ENCODE assay signal across 16 cellular contexts in the genomic region with DNA sequence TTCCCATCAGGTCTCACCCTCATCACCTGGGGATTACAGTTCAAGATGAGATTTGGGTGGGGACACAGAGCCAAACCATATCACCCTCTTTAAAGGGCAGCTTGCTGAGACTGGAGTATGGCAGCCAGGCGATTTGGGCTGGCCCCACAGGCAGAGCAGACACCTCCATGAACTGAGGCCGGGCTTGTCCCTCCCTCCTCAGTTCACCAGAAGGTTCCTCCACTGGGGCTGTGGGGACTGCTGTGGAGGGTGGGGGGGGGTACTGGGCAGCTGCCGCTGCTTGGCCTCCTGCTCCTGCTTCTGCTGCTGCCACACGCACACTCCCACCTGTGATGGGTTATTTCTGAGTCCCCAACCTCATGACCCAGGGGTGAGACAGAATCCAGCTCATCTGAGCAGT. TPM values are rescaled to one million over a fixed set of nuclear protein-coding genes. Genes with fewer than 3 reads are reported as not detected.
DNase-seq lines count a peak whose midpoint lies in the region; ATAC-seq and TF ChIP-seq lines count a peak whose summit lies in the region.
"Had no signal": no experiment of that assay in that cellular context is flagged by ENCODE, and none has a peak within 500 bp of the region (broad histone marks: within the 10 kb centered on the region; RNA-seq: fewer than 3 reads in every experiment).

No MANE protein-coding gene starts in this region.

- H4K20me1 ChIP-seq in neural progenitor cell (ENCODE audit: low read depth): no peaks in the 10 kb centered on the region
- H4K20me1 ChIP-seq: BLaER1 treated with 17β-estradiol and CSF1 and Interleukin-3, amounts not matched to agents 10 nM and 100 nM had no signal

- H3K9ac ChIP-seq in neural progenitor cell: no peak overlapping the region
- H3K9ac ChIP-seq: BLaER1 treated with 17β-estradiol and CSF1 and Interleukin-3, amounts not matched to agents 10 nM and 100 nM had no signal

- no peak for TF ChIP-seq POLR2A in erythroblast (IDR thresholded peaks at IDR 0.05; ENCODE audit: low read length)

- H3K4me1 ChIP-seq in neural progenitor cell: no peaks in the 10 kb centered on the region

- POLR2A ChIA-PET in RWPE1 (lab: Yijun Ruan, JAX; ENCODE audit: low non-redundant PET): interaction anchor here (1.0 kb wide), 1 partner anchor 52 kb away, joined by 3 read pairs; no protein-coding TSS in a partner anchor

- TF ChIP-seq CTCF in neural progenitor cell (IDR thresholded peaks at IDR 0.05) (no peak), RWPE1 (conservative IDR thresholded peaks at IDR 0.05; ENCODE audit: low read depth) (no peak)

- no peak overlapping the region for H3K4me3 Mint-ChIP-seq in neural progenitor cell
- H3K4me3 Mint-ChIP-seq: B cell; CD8-positive, alpha-beta T cell; H9 had no signal

- no peaks in the 10 kb centered on the region for H3K79me2 ChIP-seq in neural progenitor cell (ENCODE audit: low read depth)

- no peak overlapping the region for H3K4me3 ChIP-seq in neural progenitor cell
- H3K4me3 ChIP-seq: BLaER1 treated with 17β-estradiol and CSF1 and Interleukin-3, amounts not matched to agents 10 nM and 100 nM had no signal

- peaks cover 2% of the 10 kb centered on the region for H3K4me1 Mint-ChIP-seq in neural progenitor cell
- H3K4me1 Mint-ChIP-seq: B cell, H9 had no signal

- peaks cover 10% of the 10 kb centered on the region for H3K27me3 Mint-ChIP-seq in neural progenitor cell (ENCODE audit: insufficient read depth, low read depth)

- H3F3A ChIP-seq in neural progenitor cell (ENCODE audit: low read depth): no peaks in the 10 kb centered on the region

- peaks cover 22% of the 10 kb centered on the region for H3K9me3 Mint-ChIP-seq in neural progenitor cell

- H3K4me2 ChIP-seq in neural progenitor cell: no peak overlapping the region
- H3K4me2 ChIP-seq: BLaER1 treated with 17β-estradiol and CSF1 and Interleukin-3, amounts not matched to agents 10 nM and 100 nM had no signal

- H3K9me3 ChIP-seq in neural progenitor cell (ENCODE audit: low read depth): no peaks in the 10 kb centered on the region

- H3K36me3 Mint-ChIP-seq in neural progenitor cell: no peaks in the 10 kb centered on the region
- H3K36me3 Mint-ChIP-seq: CD8-positive, alpha-beta T cell had no signal

- no peaks in the 10 kb centered on the region for H3K27me3 ChIP-seq in neural progenitor cell

- no peak overlapping the region for H2AFZ ChIP-seq in neural progenitor cell (replicated peaks)

- DNase-seq in cardiac septum (ENCODE audit: low spot score) (peak; percentile 31), Right ventricle myocardium inferior (ENCODE audit: missing footprints) (no peak), islet precursor cell (peak; percentile 27), neural progenitor cell (ENCODE audit: low spot score) (no peak), retina (no peak), RWPE1 (ENCODE audit: low spot score) (no peak), erythroblast (lab: John Stamatoyannopoulos, UW) (no peak)
- DNase-seq: Calu3; CD8-positive, alpha-beta T cell; DMS79 treated with DMSO at 0.1 percent for 48 hours; GF-D8; GOT3; H9 had no signal

- no peak for ATAC-seq in Right ventricle myocardium inferior
- ATAC-seq: CD8-positive, alpha-beta T cell had no signal

- H3K36me3 ChIP-seq in neural progenitor cell: no peaks in the 10 kb centered on the region
- H3K36me3 ChIP-seq: BLaER1 treated with 17β-estradiol and CSF1 and Interleukin-3, amounts not matched to agents 10 nM and 100 nM had no signal

- no peak overlapping the region for H3K27ac ChIP-seq in neural progenitor cell
- no peak overlapping the region for H3K27ac ChIP-seq in RWPE1
- H3K27ac ChIP-seq: BLaER1 treated with 17β-estradiol and CSF1 and Interleukin-3, amounts not matched to agents 10 nM and 100 nM had no signal

- CTCF ChIA-PET in RWPE1 (lab: Yijun Ruan, JAX): interaction anchor here (0.5 kb wide), 1 partner anchor 12 kb away, joined by 5 read pairs; no protein-coding TSS in a partner anchor

- H3K27ac Mint-ChIP-seq in neural progenitor cell: peak overlapping the region; percentile 15
- H3K27ac Mint-ChIP-seq: B cell; CD8-positive, alpha-beta T cell; H9 had no signal

- intact Hi-C loops in cardiac septum (cut with DNase I): no loop called here
- intact Hi-C loops in Right ventricle myocardium inferior (cut with DNase I): no loop called here

RNA-seq across cellular contexts. Expression of a gene that starts 53.9 kb away (rescaled TPM):
- 1.1 TPM for total RNA-seq in cardiac septum
- total RNA-seq in Right ventricle myocardium inferior: 3.4 TPM
- total RNA-seq in neural progenitor cell (ENCODE audit: low replicate concordance): 40.2 and 41.0 TPM in 2 replicates
- total RNA-seq: A172 had no signal

Comparison
In these comparisons a context has a peak if more than half of its experiments do, and no peak if none do; other contexts are left out.
1. DNase-seq: peak in cardiac septum (single experiment) and islet precursor cell (single experiment); none in Right ventricle myocardium inferior (single experiment), neural progenitor cell (single experiment), retina (single experiment), RWPE1 (single experiment) and erythroblast (0 of 2).